In the genomic region with DNA sequence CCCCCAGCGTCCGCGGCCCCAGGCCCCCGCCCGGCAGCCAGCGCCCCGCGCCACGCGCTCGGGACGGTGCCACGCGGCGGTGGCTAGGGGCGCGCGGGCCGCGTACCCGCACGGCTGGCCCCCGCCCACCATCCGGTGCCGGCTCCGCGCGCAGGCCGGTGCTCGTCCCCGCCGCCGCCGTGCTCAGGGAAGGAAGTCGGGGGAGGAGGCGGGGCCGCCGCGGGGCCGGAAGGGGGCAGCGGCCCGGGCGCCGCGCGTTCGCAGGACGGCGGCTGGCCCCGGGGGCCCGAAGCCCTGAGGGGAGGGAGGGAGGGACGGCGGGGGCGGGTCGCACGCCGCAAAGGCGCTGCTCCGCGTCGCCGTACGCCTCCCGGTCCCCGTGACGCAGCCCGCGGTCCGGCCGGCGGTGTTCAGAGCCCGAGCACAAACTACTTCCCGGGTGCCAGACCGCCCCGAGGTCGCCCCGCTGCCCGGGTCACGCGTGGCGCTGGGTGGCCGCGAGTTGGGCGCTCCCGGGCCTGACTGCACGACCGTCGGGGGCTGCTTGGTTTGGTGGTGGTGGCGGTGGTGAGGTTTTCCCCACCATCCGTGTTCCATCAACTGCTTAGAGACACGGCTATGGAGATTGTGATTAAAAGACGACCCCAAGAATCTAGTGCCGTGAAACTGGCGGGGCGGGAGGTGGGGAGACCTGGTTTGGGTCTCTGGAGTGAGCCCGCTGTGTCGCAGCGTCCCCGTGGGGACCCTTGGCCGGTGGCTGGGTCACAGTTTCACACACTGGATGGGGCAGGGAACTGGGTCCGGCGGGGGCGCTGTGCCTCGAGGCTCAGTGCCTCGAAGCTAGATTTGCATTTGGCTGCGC, we compare ENCODE assay signal across 7 cellular contexts. TPM values are rescaled to one million over a fixed set of nuclear protein-coding genes. Genes with fewer than 3 reads are reported as not detected.
DNase-seq lines count a peak whose midpoint lies in the region; ATAC-seq, FAIRE-seq and TF ChIP-seq lines count a peak whose summit lies in the region.

TSS of gene DCTD (minus strand) at position 205 of the 862 bp plus-strand sequence. CDS start 1,818 bp downstream, outside the sequence.

- H3K4me1 ChIP-seq in HEK293 (ENCODE audit: control insufficient read depth, insufficient read depth, low read length), result no peaks in the 10 kb centered on the region

- H3K36me3 ChIP-seq in HEK293 (ENCODE audit: control insufficient read depth in 2 of 2, insufficient read depth in 1 of 2, low read length in 2 of 2) (peaks cover 0 to 29% of the 10 kb centered on the region in 2 experiments; a peak in 1 of 3 replicates), bronchial epithelial cell (ENCODE audit: control insufficient read depth, insufficient read depth, low read length) (peaks cover 17% of the 10 kb centered on the region)

- peak within 1 kb of the TSS; percentile 80 for H3K4me3 Mint-ChIP-seq in WTC11

- POLR2A ChIA-PET in HEK293 (lab: Yijun Ruan, JAX) (no interaction called here), WTC11 (lab: Charles Lee) (interaction anchor here (0.6 kb wide), 1 partner anchor 109 kb away, joined by 3 read pairs; no protein-coding TSS in a partner anchor)

- peaks cover 13% of the 10 kb centered on the region for H3K36me3 Mint-ChIP-seq in WTC11

- H3K27ac Mint-ChIP-seq in WTC11, result peak within 1 kb of the TSS; percentile 78

- in situ Hi-C loops in GM13976 (cut with MboI; ENCODE audit: low sequenced_read_pairs, unreplicated experiment), result loop anchor here (25.0 kb wide), 1 partner anchor 430 kb away; no protein-coding TSS in a partner anchor

- H3K4me3 ChIP-seq in HEK293 (ENCODE audit: low read depth, low read length) (peak within 1 kb of the TSS; percentile 63), bronchial epithelial cell (ENCODE audit: low read depth, low read length) (peak within 1 kb of the TSS; percentile 67)

- H3K9me3 Mint-ChIP-seq in WTC11, result no peaks in the 10 kb centered on the region

- DNase-seq in GM13976 (ENCODE audit: low spot score) (peak; percentile 88), NAMALWA (ENCODE audit: low spot score) (peak; percentile 93), WTC11 (ENCODE audit: low spot score) (peak; percentile 72), bronchial epithelial cell (ENCODE audit: low read depth) (peak; percentile 32), iris pigment epithelial cell (ENCODE audit: low read depth) (peak; percentile 70)
- peak; percentile 50 to 77 (median 53) for DNase-seq in stimulated activated CD4-positive, alpha-beta T cell treated with anti-CD3 and anti-CD28 coated beads, Interleukin-12 subunit alpha, Interleukin-12 subunit beta, amount 100 ng/mL, for 48 hours (ENCODE audit: low read depth in 2 of 3, low spot score in 1 of 3)

- no peaks in the 10 kb centered on the region for H3K27me3 ChIP-seq in bronchial epithelial cell (ENCODE audit: control insufficient read depth, insufficient read depth, low read length)

- FAIRE-seq in bronchial epithelial cell (lab: Jason Lieb, UNC), result no peak

- CTCF ChIA-PET in HEK293 (lab: Yijun Ruan, JAX), result interaction anchor here (2.7 kb wide), 1 partner anchor 8 kb away, joined by 12 read pairs; no protein-coding TSS in a partner anchor
- CTCF ChIA-PET in WTC11 (lab: Charles Lee), result interaction anchor here (0.7 to 1.1 kb wide), 6 partner anchors 8 to 481 kb away, joined by 3 to 5 read pairs (median 3); no protein-coding TSS in a partner anchor

- peak; percentile 75 for ATAC-seq in WTC11

- H3K27me3 Mint-ChIP-seq in WTC11 (ENCODE audit: low read depth), result peaks cover 11% of the 10 kb centered on the region; the same call in 1 of the 2 replicates

- peak; percentile 31 for TF ChIP-seq CTCF in GM13976 (IDR thresholded peaks at IDR 0.05; ENCODE audit: borderline replicate concordance, control extremely low read depth, extremely low read depth, insufficient read depth, missing control alignments)
- peak; percentile 60 for TF ChIP-seq CTCF in HEK293 (tag by site-specific recombination; IDR thresholded peaks at IDR 0.05)
- TF ChIP-seq CTCF in WTC11 (IDR thresholded peaks at IDR 0.05), result no peak
- peak; percentile 52 for TF ChIP-seq CTCF in bronchial epithelial cell (IDR thresholded peaks at IDR 0.05; ENCODE audit: insufficient read depth, low read length, severe bottlenecking)

- H3K27ac ChIP-seq in HEK293 (ENCODE audit: extremely low read depth, low read depth, low read length), result peak within 1 kb of the TSS; percentile 77

- H3K4me1 Mint-ChIP-seq in WTC11, result peaks cover 30% of the 10 kb centered on the region

- H3K9me3 ChIP-seq in HEK293 (ENCODE audit: control insufficient read depth, insufficient read depth, low read depth, low read length), result no peaks in the 10 kb centered on the region

TF ChIP-seq in HEK293, 187 proteins besides CTCF, POLR2A, EP300 and RAD21 (continues in another document):
- TF ChIP-seq ZIC2 (tag by site-specific recombination; IDR thresholded peaks at IDR 0.05), result peak; percentile 18
- TF ChIP-seq ZNF785 (tag by site-specific recombination; IDR thresholded peaks at IDR 0.05), result no peak
- no peak for TF ChIP-seq ZNF449 (tag by site-specific recombination; IDR thresholded peaks at IDR 0.05)
- TF ChIP-seq ZNF776 (tag by site-specific recombination; IDR thresholded peaks at IDR 0.05; ENCODE audit: borderline replicate concordance), result no peak
- 0 out of 2 replicates have a peak, but pooled peaks have one; percentile 4 for TF ChIP-seq ZFHX2 (tag by site-specific recombination; conservative IDR thresholded peaks at IDR 0.05)
- no peak for TF ChIP-seq ZNF184 (tag by site-specific recombination; IDR thresholded peaks at IDR 0.05)
- 0 out of 2 replicates have a peak, but pooled peaks have one; percentile 38 for TF ChIP-seq PATZ1 (tag by site-specific recombination; IDR thresholded peaks at IDR 0.05)

TF ChIP-seq in WTC11, 78 proteins besides CTCF, POLR2A, EP300 and RAD21 (continues in another document):
- TF ChIP-seq JAZF1 (CRISPR knock-in tag; IDR thresholded peaks at IDR 0.05) (no peak), EMX1 (CRISPR knock-in tag; IDR thresholded peaks at IDR 0.05) (no peak), IRF1 (CRISPR knock-in tag; IDR thresholded peaks at IDR 0.05) (no peak), ATF2 (CRISPR knock-in tag; IDR thresholded peaks at IDR 0.05; ENCODE audit: borderline replicate concordance, low read depth) (no peak), SMAD4 (CRISPR knock-in tag; IDR thresholded peaks at IDR 0.05) (no peak), E2F1 (CRISPR knock-in tag; IDR thresholded peaks at IDR 0.05) (0 out of 2 replicates have a peak, but pooled peaks have one; percentile 34)
- TF ChIP-seq, protein P1, sequence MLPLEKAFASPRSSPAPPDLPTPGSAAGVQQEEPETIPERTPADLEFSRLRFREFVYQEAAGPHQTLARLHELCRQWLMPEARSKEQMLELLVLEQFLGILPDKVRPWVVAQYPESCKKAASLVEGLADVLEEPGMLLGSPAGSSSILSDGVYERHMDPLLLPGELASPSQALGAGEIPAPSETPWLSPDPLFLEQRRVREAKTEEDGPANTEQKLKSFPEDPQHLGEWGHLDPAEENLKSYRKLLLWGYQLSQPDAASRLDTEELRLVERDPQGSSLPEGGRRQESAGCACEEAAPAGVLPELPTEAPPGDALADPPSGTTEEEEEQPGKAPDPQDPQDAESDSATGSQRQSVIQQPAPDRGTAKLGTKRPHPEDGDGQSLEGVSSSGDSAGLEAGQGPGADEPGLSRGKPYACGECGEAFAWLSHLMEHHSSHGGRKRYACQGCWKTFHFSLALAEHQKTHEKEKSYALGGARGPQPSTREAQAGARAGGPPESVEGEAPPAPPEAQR (CRISPR knock-in tag; IDR thresholded peaks at IDR 0.05), result no peak
- TF ChIP-seq, protein P2, sequence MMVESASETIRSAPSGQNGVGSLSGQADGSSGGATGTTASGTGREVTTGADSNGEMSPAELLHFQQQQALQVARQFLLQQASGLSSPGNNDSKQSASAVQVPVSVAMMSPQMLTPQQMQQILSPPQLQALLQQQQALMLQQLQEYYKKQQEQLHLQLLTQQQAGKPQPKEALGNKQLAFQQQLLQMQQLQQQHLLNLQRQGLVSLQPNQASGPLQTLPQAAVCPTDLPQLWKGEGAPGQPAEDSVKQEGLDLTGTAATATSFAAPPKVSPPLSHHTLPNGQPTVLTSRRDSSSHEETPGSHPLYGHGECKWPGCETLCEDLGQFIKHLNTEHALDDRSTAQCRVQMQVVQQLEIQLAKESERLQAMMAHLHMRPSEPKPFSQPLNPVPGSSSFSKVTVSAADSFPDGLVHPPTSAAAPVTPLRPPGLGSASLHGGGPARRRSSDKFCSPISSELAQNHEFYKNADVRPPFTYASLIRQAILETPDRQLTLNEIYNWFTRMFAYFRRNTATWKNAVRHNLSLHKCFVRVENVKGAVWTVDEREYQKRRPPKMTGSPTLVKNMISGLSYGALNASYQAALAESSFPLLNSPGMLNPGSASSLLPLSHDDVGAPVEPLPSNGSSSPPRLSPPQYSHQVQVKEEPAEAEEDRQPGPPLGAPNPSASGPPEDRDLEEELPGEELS (CRISPR knock-in tag; IDR thresholded peaks at IDR 0.05), result no peak

RNA-seq across cellular contexts. Expression of gene DCTD, which starts in this region (rescaled TPM):
- total RNA-seq in WTC11 (2021), result 56.8 to 72.6 TPM (median 68.2 TPM) in 3 replicates
- total RNA-seq in bronchial epithelial cell, result 102 and 105 TPM in 2 replicates

Comparison
In these comparisons a context has a peak if more than half of its experiments do, and no peak if none do; other contexts are left out.
1. Peak in every context shown above with its lines: DNase-seq, ATAC-seq, H3K4me3 ChIP-seq and H3K27ac ChIP-seq.
2. DNase-seq: peak in every context shown above with its lines; median percentile 93 in NAMALWA; 88 in GM13976; 72 in WTC11; 70 in iris pigment epithelial cell; 53 in stimulated activated CD4-positive, alpha-beta T cell treated with anti-CD3 and anti-CD28 coated beads, Interleukin-12 subunit alpha, Interleukin-12 subunit beta, amount 100 ng/mL, for 48 hours; 32 in bronchial epithelial cell.